In the genomic region with DNA sequence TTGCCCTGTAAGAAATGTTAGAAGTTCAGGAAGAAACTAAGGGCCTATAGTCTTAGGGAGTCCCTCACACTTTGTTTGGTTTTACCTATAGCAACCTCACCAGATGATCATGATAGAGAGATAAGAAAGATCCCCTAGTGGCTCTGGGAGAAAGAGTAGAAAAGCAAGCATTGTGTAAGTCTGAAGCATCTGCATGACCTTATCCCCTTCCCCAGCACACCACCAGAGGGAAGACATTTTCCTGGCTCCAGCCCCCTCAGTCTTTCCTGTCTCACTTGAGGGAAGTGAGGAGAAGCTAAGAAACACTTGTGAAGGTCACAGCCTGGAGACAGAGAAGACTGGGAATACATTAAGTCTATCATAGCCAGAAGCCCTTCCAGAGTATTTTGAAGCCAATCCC, we compare ENCODE assay signal across 26 cellular contexts.
"Had no signal": no experiment of that assay in that cellular context is flagged by ENCODE, and none has a peak within 500 bp of the region (broad histone marks: within the 10 kb centered on the region; RNA-seq: fewer than 3 reads in every experiment).

No MANE protein-coding gene starts in this region.

- H3K27ac ChIP-seq: coronary artery, hepatocyte, neutrophil, pancreas, psoas muscle, skin epidermis, thyroid gland, VCaP had no signal

- H3K9me3 ChIP-seq: neutrophil, pancreas, psoas muscle, thyroid gland had no signal

- H3K27me3 ChIP-seq: hepatocyte, neutrophil, pancreas, thyroid gland had no signal

- H3K4me3 Mint-ChIP-seq: activated naive CD8-positive, alpha-beta T cell treated with anti-CD3 and anti-CD28 coated beads, Interleukin-2, amount 10 ng/mL, durations not matched to agents 7 days and 5 days; activated T-cell treated with anti-CD3 and anti-CD28 coated beads, Interleukin-2, amount 50 U/mL, for 4 hours; natural killer cell; stimulated activated naive CD8-positive, alpha-beta T cell treated with anti-CD3 and anti-CD28 coated beads, Interleukin-15, Interleukin-2, amounts not matched to agents 100 ng/mL and 50 ng/mL, for 24 hours; T-cell; T-helper 2 cell treated with Interferon-gamma antibody and Interleukin-4, amounts not matched to agents 5 μg/mL and 100 μg/mL, for 36 hours had no signal

- H3K27me3 Mint-ChIP-seq: activated naive CD8-positive, alpha-beta T cell treated with anti-CD3 and anti-CD28 coated beads, Interleukin-2, amount 10 ng/mL, durations not matched to agents 7 days and 5 days had no signal

- H3K36me3 Mint-ChIP-seq: activated naive CD8-positive, alpha-beta T cell treated with anti-CD3 and anti-CD28 coated beads, Interleukin-2, amount 10 ng/mL, durations not matched to agents 7 days and 5 days; natural killer cell had no signal

- H3K27ac Mint-ChIP-seq: activated naive CD8-positive, alpha-beta T cell treated with anti-CD3 and anti-CD28 coated beads, Interleukin-2, amount 10 ng/mL, durations not matched to agents 7 days and 5 days; natural killer cell; stimulated activated naive CD8-positive, alpha-beta T cell treated with anti-CD3 and anti-CD28 coated beads, Interleukin-15, Interleukin-2, amounts not matched to agents 100 ng/mL and 50 ng/mL, for 24 hours; T-cell; T-helper 2 cell treated with Interferon-gamma antibody and Interleukin-4, amounts not matched to agents 5 μg/mL and 100 μg/mL, for 36 hours had no signal

- H3K4me1 ChIP-seq: pancreas, psoas muscle, thyroid gland had no signal

- H3K4me3 ChIP-seq: coronary artery, hepatocyte, pancreas, psoas muscle, skin epidermis, thyroid gland had no signal

- DNase-seq: activated CD8-positive, alpha-beta memory T cell treated with anti-CD3 and anti-CD28 coated beads for 24 hours; activated CD8-positive, alpha-beta memory T cell treated with anti-CD3 and anti-CD28 coated beads, Interleukin-2, amount 50 U/mL, for 4 hours; activated naive CD4-positive, alpha-beta T cell treated with Interleukin-2 at 50 U/mL for 16 hours; activated naive CD8-positive, alpha-beta T cell treated with anti-CD3 and anti-CD28 coated beads, Interleukin-2, amount 10 ng/mL, durations not matched to agents 7 days and 5 days; activated T-cell treated with anti-CD3 and anti-CD28 coated beads, Interleukin-2, amount 50 U/mL, for 4 hours; amygdala; glutamatergic neuron; left ventricle myocardium superior; mammary epithelial cell; midbrain; natural killer cell; pancreas; psoas muscle; right cardiac atrium; stimulated activated CD4-positive, alpha-beta T cell treated with anti-CD3 and anti-CD28 coated beads, Interleukin-1b, Interleukin-23, amount 100 ng/mL, for 48 hours; substantia nigra; T-cell; thyroid gland had no signal

- H3K36me3 ChIP-seq: neutrophil, pancreas, thyroid gland had no signal

- H3K4me1 Mint-ChIP-seq: activated naive CD8-positive, alpha-beta T cell treated with anti-CD3 and anti-CD28 coated beads, Interleukin-2, amount 10 ng/mL, durations not matched to agents 7 days and 5 days; natural killer cell; T-cell had no signal

- ATAC-seq: activated T-cell treated with anti-CD3 and anti-CD28 coated beads, Interleukin-2, amount 50 U/mL, for 4 hours; esophagus mucosa; left ventricle myocardium superior; natural killer cell; pancreas; psoas muscle; right cardiac atrium; T-cell had no signal
